Comparison of ENCODE assay signal across 31 cellular contexts in the genomic region with DNA sequence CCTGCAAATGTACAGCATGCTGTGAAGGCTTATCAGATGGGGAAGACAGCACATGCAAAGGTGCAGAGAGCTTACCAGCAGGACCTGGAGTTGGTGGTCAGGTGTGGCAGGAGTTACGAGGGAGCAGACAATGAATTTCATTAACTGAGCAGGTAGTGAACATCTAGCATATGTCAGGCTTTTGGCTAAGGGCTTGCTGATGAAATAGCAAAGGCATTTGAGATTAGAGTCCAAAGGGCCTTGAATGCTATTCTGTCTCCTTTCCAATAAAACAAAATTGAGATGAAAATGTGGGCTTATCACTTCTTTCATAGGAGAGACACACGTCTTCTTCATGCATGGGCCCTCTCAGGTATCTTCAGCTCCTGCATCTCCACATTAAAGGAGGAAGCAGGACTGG.
"Had no signal": no experiment of that assay in that cellular context is flagged by ENCODE, and none has a peak within 500 bp of the region (broad histone marks: within the 10 kb centered on the region; RNA-seq: fewer than 3 reads in every experiment).

No MANE protein-coding gene starts in this region.

- H3K4me1 Mint-ChIP-seq: activated CD4-positive, alpha-beta T cell treated with anti-CD3 and anti-CD28 coated beads, Interleukin-2, amount 10 ng/mL, durations not matched to agents 24 days and 14 days; activated naive CD8-positive, alpha-beta T cell treated with anti-CD3 and anti-CD28 coated beads, Interleukin-2, amount 50 U/mL, for 24 hours; activated T-helper 17 cell treated with anti-CD3 and anti-CD28 coated beads, Interleukin-2, amount 50 U/mL, for 72 hours; brain; IgD-negative memory B cell had no signal

- H3K9me3 Mint-ChIP-seq: activated CD4-positive, alpha-beta T cell treated with anti-CD3 and anti-CD28 coated beads, Interleukin-2, amount 10 ng/mL, durations not matched to agents 24 days and 14 days; activated CD8-positive, alpha-beta T cell treated with anti-CD3 and anti-CD28 coated beads for 36 hours; activated naive CD4-positive, alpha-beta T cell treated with anti-CD3 and anti-CD28 coated beads, Interleukin-2, amount 50 U/mL, for 72 hours; activated naive CD8-positive, alpha-beta T cell treated with anti-CD3 and anti-CD28 coated beads, Interleukin-2, amount 50 U/mL, for 24 hours; activated T-cell treated with anti-CD3 and anti-CD28 coated beads, Interleukin-2, amount 50 U/mL, for 72 hours; activated T-helper 17 cell treated with anti-CD3 and anti-CD28 coated beads, Interleukin-2, amount 50 U/mL, for 72 hours; brain had no signal

- H3K27ac ChIP-seq: PC-9, RWPE1, SJCRH30, SK-N-MC, WERI-Rb-1 had no signal

- DNase-seq: activated CD4-positive, alpha-beta T cell treated with anti-CD3 and anti-CD28 coated beads, Interleukin-2, amount 10 ng/mL, durations not matched to agents 24 days and 14 days; activated CD4-positive, alpha-beta T cell treated with anti-CD3 and anti-CD28 coated beads, Interleukin-2, amount 50 U/mL, for 4 hours; activated CD4-positive, CD25-positive, alpha-beta regulatory T cell; activated CD8-positive, alpha-beta T cell treated with anti-CD3 and anti-CD28 coated beads for 36 hours; activated gamma-delta T cell; activated naive CD4-positive, alpha-beta T cell treated with Interleukin-2 at 50 U/mL for 16 hours; activated naive CD8-positive, alpha-beta T cell treated with anti-CD3 and anti-CD28 coated beads, Interleukin-2, amount 50 U/mL, for 24 hours; activated T-cell treated with anti-CD3 and anti-CD28 coated beads, Interleukin-2, amount 50 U/mL, for 1 hour; activated T-cell treated with anti-CD3 and anti-CD28 coated beads, Interleukin-2, amount 50 U/mL, for 72 hours; anterior cingulate cortex; Karpas-422; KBM-7; NCI-H1105; NCI-H1417 treated with DMSO at 0.1 percent for 48 hours; NCI-H187 treated with DMSO at 0.1 percent for 48 hours; NCI-H2081; NCI-H510A; NCI-H526; NCI-H748 treated with DMSO at 0.1 percent for 48 hours; NK-92 treated with Interleukin-12 subunit alpha and Interleukin-12 subunit beta, amount 100 ng/mL, for 24 hours; SHP77; SJCRH30; T1000 had no signal

- ATAC-seq: activated CD8-positive, alpha-beta T cell treated with anti-CD3 and anti-CD28 coated beads for 36 hours; activated naive CD4-positive, alpha-beta T cell treated with anti-CD3 and anti-CD28 coated beads, Interleukin-2, amount 50 U/mL, for 72 hours; activated naive CD8-positive, alpha-beta T cell treated with anti-CD3 and anti-CD28 coated beads, Interleukin-2, amount 50 U/mL, for 24 hours; activated T-cell treated with anti-CD3 and anti-CD28 coated beads, Interleukin-2, amount 50 U/mL, for 72 hours; activated T-helper 17 cell treated with anti-CD3 and anti-CD28 coated beads, Interleukin-2, amount 50 U/mL, for 72 hours had no signal

- H3K36me3 Mint-ChIP-seq: activated naive CD4-positive, alpha-beta T cell treated with anti-CD3 and anti-CD28 coated beads, Interleukin-2, amount 50 U/mL, for 72 hours; brain; IgD-negative memory B cell had no signal

- H3K4me1 ChIP-seq: SJCRH30 had no signal

- H3K4me3 Mint-ChIP-seq: activated CD4-positive, alpha-beta T cell treated with anti-CD3 and anti-CD28 coated beads, Interleukin-2, amount 10 ng/mL, durations not matched to agents 24 days and 14 days; activated CD8-positive, alpha-beta T cell treated with anti-CD3 and anti-CD28 coated beads for 36 hours; activated naive CD8-positive, alpha-beta T cell treated with anti-CD3 and anti-CD28 coated beads, Interleukin-2, amount 50 U/mL, for 24 hours; activated T-cell treated with anti-CD3 and anti-CD28 coated beads, Interleukin-2, amount 50 U/mL, for 72 hours; activated T-helper 17 cell treated with anti-CD3 and anti-CD28 coated beads, Interleukin-2, amount 50 U/mL, for 72 hours; brain; IgD-negative memory B cell had no signal

- H3K27ac Mint-ChIP-seq: activated CD4-positive, alpha-beta T cell treated with anti-CD3 and anti-CD28 coated beads, Interleukin-2, amount 10 ng/mL, durations not matched to agents 24 days and 14 days; activated CD8-positive, alpha-beta T cell treated with anti-CD3 and anti-CD28 coated beads for 36 hours; activated naive CD4-positive, alpha-beta T cell treated with anti-CD3 and anti-CD28 coated beads, Interleukin-2, amount 50 U/mL, for 72 hours; activated naive CD8-positive, alpha-beta T cell treated with anti-CD3 and anti-CD28 coated beads, Interleukin-2, amount 50 U/mL, for 24 hours; activated T-cell treated with anti-CD3 and anti-CD28 coated beads, Interleukin-2, amount 50 U/mL, for 72 hours; activated T-helper 17 cell treated with anti-CD3 and anti-CD28 coated beads, Interleukin-2, amount 50 U/mL, for 72 hours; brain; IgD-negative memory B cell had no signal

- H3K9me3 ChIP-seq: SJCRH30 had no signal

- H3K4me3 ChIP-seq: PC-9, SJCRH30, SK-N-MC had no signal

- H3K36me3 ChIP-seq: SJCRH30, WERI-Rb-1 had no signal
